Comparison of ENCODE assay signal across 9 cellular contexts in the genomic region with DNA sequence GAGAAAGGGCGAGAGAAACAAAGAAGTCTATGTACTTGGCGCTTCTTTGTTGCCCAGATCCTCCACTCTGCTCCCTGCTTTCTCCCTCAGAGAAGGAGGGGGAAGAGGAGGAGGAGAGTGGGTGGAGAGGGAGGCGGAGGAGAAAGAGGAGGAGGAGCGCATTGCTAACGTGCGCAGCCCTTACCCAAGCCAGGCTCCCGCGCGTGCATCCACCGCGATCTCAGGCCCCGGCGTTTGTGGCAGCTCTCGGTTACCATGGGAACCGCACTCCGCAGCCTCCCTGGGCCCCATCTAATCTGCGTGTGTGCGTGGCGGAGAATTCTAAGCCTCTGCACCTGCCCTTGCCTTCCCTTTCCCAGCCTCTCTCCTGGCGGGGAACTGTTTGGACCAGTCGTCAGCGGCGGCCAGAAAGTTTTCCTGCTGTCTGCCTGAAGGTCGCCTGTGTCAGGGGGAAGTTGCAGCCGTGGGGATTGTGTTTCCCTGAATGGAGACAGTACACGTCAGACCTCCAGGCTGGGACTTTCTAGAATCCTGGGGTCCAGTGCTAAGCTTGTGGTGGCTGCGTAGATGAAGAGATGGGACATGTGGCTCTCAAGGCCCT. TPM values are rescaled to one million over a fixed set of nuclear protein-coding genes. Genes with fewer than 3 reads are reported as not detected.
DNase-seq lines count a peak whose midpoint lies in the region; ATAC-seq and TF ChIP-seq lines count a peak whose summit lies in the region.
"Had no signal": no experiment of that assay in that cellular context is flagged by ENCODE, and none has a peak within 500 bp of the region (broad histone marks: within the 10 kb centered on the region; RNA-seq: fewer than 3 reads in every experiment).

A gene (minus strand): TSS at position 239 of the 601 bp plus-strand sequence. CDS start 18,734 bp downstream, outside the sequence.

- POLR2A ChIA-PET in CD8-positive, alpha-beta T cell (lab: Charles Lee) = no interaction called here

- no peak for TF ChIP-seq CTCF in BE2C (IDR thresholded peaks at IDR 0.05; ENCODE audit: low read depth, low read length)
- TF ChIP-seq CTCF in choroid plexus epithelial cell (conservative IDR thresholded peaks at IDR 0.05; ENCODE audit: low read depth, low read length) = no peak
- no peak for TF ChIP-seq CTCF in lower lobe of right lung (IDR thresholded peaks at IDR 0.05)
- no peak for TF ChIP-seq CTCF in CD8-positive, alpha-beta T cell (IDR thresholded peaks at IDR 0.05)
- TF ChIP-seq CTCF in GM10266 (IDR thresholded peaks at IDR 0.05; ENCODE audit: control insufficient read depth, insufficient read depth, low read depth, missing control alignments) = no peak

- DNase-seq in BE2C (peak; percentile 62), NCI-H128 (lab: John Stamatoyannopoulos, UW; ENCODE audit: unreplicated experiment) (peak; percentile 58), choroid plexus epithelial cell (ENCODE audit: low read depth) (peak; percentile 42), lower lobe of right lung (no peak), GM10266 (ENCODE audit: extremely low spot score) (no peak)
- DNase-seq in effector CD8-positive, alpha-beta T cell (lab: John Stamatoyannopoulos, UW) = no peak
- no peak for DNase-seq in CD8-positive, alpha-beta T cell
- DNase-seq: naive B cell had no signal

- no peaks in the 10 kb centered on the region for H3K36me3 Mint-ChIP-seq in CD8-positive, alpha-beta T cell
- H3K36me3 Mint-ChIP-seq: naive B cell had no signal

- H3K4me3 Mint-ChIP-seq in CD8-positive, alpha-beta T cell = no peak within 1 kb of the TSS

- H3K36me3 ChIP-seq in BE2C (no peaks in the 10 kb centered on the region), lower lobe of right lung (no peaks in the 10 kb centered on the region)
- H3K36me3 ChIP-seq in CD8-positive, alpha-beta T cell (ENCODE audit: insufficient read depth, low read length) = no peaks in the 10 kb centered on the region

- H3K27ac Mint-ChIP-seq in CD8-positive, alpha-beta T cell = no peak within 1 kb of the TSS
- H3K27ac Mint-ChIP-seq: naive B cell had no signal

- H3K27ac ChIP-seq in lower lobe of right lung = no peak within 1 kb of the TSS
- no peak within 1 kb of the TSS for H3K27ac ChIP-seq in CD8-positive, alpha-beta T cell (ENCODE audit: low read depth, low read length)

- H3K4me1 ChIP-seq in BE2C (no peaks in the 10 kb centered on the region), lower lobe of right lung (peaks cover 4% of the 10 kb centered on the region)
- H3K4me1 ChIP-seq in CD8-positive, alpha-beta T cell (ENCODE audit: insufficient read depth, low read length) = no peaks in the 10 kb centered on the region

- H3K27me3 ChIP-seq in BE2C (peaks cover 7% of the 10 kb centered on the region), lower lobe of right lung (ENCODE audit: low read depth) (peaks cover 19% of the 10 kb centered on the region)
- H3K27me3 ChIP-seq in CD8-positive, alpha-beta T cell (ENCODE audit: insufficient read depth, low read length) = no peaks in the 10 kb centered on the region

- H3K4me3 ChIP-seq in BE2C (ENCODE audit: low read depth, low read length) = peak within 1 kb of the TSS; percentile 29
- H3K4me3 ChIP-seq in choroid plexus epithelial cell (ENCODE audit: low read depth, low read length) = no peak within 1 kb of the TSS
- no peak within 1 kb of the TSS for H3K4me3 ChIP-seq in lower lobe of right lung
- H3K4me3 ChIP-seq in CD8-positive, alpha-beta T cell (ENCODE audit: low read depth, low read length) = no peak within 1 kb of the TSS

- H3K4me1 Mint-ChIP-seq in CD8-positive, alpha-beta T cell (ENCODE audit: low read depth) = peaks cover 5% of the 10 kb centered on the region

- ATAC-seq in lower lobe of right lung = peak; percentile 53 to 64
- no peak for ATAC-seq in CD8-positive, alpha-beta T cell
- no peak for ATAC-seq in GM21619 (IDR thresholded peaks at IDR 0.05; ENCODE audit: unreplicated experiment)

- H3K9me3 ChIP-seq in BE2C = no peaks in the 10 kb centered on the region
- no peaks in the 10 kb centered on the region for H3K9me3 ChIP-seq in lower lobe of right lung
- H3K9me3 ChIP-seq in CD8-positive, alpha-beta T cell (ENCODE audit: low read length) = no peaks in the 10 kb centered on the region

- no peaks in the 10 kb centered on the region for H3K9me3 Mint-ChIP-seq in CD8-positive, alpha-beta T cell

- CTCF ChIA-PET in CD8-positive, alpha-beta T cell (lab: Charles Lee) = no interaction called here

- intact Hi-C loops in lower lobe of right lung (cut with DNase I) = no loop called here
- intact Hi-C loops in CD8-positive, alpha-beta T cell (cut with DNase I, micrococcal nuclease) = no loop called here

- H3K27me3 Mint-ChIP-seq in CD8-positive, alpha-beta T cell (ENCODE audit: low read depth) = peaks cover 53% of the 10 kb centered on the region

RNA-seq across cellular contexts. Expression of the gene that starts here (rescaled TPM):
- 4.1 TPM for polyA plus RNA-seq in BE2C (2012; ENCODE audit: insufficient read depth, insufficient read length, low read depth)
- total RNA-seq in lower lobe of right lung = not detected
- total RNA-seq in CD8-positive, alpha-beta T cell = not detected

Comparison
In these comparisons a context has a peak if more than half of its experiments do, and no peak if none do; other contexts are left out.
1. Peak in ATAC-seq in lower lobe of right lung; RNA of the gene not detected or under 1 TPM.
2. DNase-seq: peak in BE2C (single experiment), NCI-H128 (single experiment) and choroid plexus epithelial cell (single experiment); none in lower lobe of right lung (single experiment), effector CD8-positive, alpha-beta T cell (single experiment), CD8-positive, alpha-beta T cell (0 of 7) and GM10266 (single experiment).